ENCODE assay signal across 9 cellular contexts in genomic region chr17:78154903-78155811, GRCh38.
DNase-seq lines count a peak whose midpoint lies in the region; ATAC-seq lines count a peak whose summit lies in the region.
"Had no signal": no experiment of that assay in that cellular context is flagged by ENCODE, and none has a peak within 500 bp of the region (broad histone marks: within the 10 kb centered on the region; RNA-seq: fewer than 3 reads in every experiment).

No MANE protein-coding gene starts in this region.

- DNase-seq in central memory CD8-positive, alpha-beta T cell (ENCODE audit: low spot score in 2 of 2), result no peak
- DNase-seq in NCI-H146 (lab: John Stamatoyannopoulos, UW), result no peak
- no peak for DNase-seq in nucleus accumbens (lab: John Stamatoyannopoulos, UW)
- DNase-seq in foreskin melanocyte, result no peak
- no peak for DNase-seq in GM03348 (ENCODE audit: low spot score)
- DNase-seq: upper lobe of left lung had no signal

- peak overlapping the region; percentile 29 to 85 (median 70); a peak in 17 of 22 replicates for H3K27ac ChIP-seq in BLaER1 treated with 17β-estradiol and CSF1 and Interleukin-3, amounts not matched to agents 10 nM and 100 nM

- H3K4me3 Mint-ChIP-seq in central memory CD8-positive, alpha-beta T cell, result no peak overlapping the region

- H3K27me3 Mint-ChIP-seq in central memory CD8-positive, alpha-beta T cell, result no peaks in the 10 kb centered on the region

- no peaks in the 10 kb centered on the region; a peak in 1 of 22 replicates for H3K9me3 ChIP-seq in BLaER1 treated with 17β-estradiol and CSF1 and Interleukin-3, amounts not matched to agents 10 nM and 100 nM (replicated peaks in 1 of 11)
- H3K9me3 ChIP-seq: upper lobe of left lung had no signal

- H3K27ac Mint-ChIP-seq in central memory CD8-positive, alpha-beta T cell (ENCODE audit: low read depth), result peak overlapping the region; percentile 29

- H3K4me2 ChIP-seq in BLaER1 treated with 17β-estradiol and CSF1 and Interleukin-3, amounts not matched to agents 10 nM and 100 nM, result peak overlapping the region; percentile 27 to 87 (median 47); a peak in 21 of 22 replicates

- no peaks in the 10 kb centered on the region for H4K20me1 ChIP-seq in BLaER1 treated with 17β-estradiol and CSF1 and Interleukin-3, amounts not matched to agents 10 nM and 100 nM

- peaks cover 45 to 92% (median 63%) of the 10 kb centered on the region in 10 experiments for H3K4me1 ChIP-seq in BLaER1 treated with 17β-estradiol and CSF1 and Interleukin-3, amounts not matched to agents 10 nM and 100 nM

- no peaks in the 10 kb centered on the region for H3K27me3 ChIP-seq in BLaER1 treated with 17β-estradiol and CSF1 and Interleukin-3, amounts not matched to agents 10 nM and 100 nM
- H3K27me3 ChIP-seq: upper lobe of left lung had no signal

- peaks cover 2% of the 10 kb centered on the region for H3K36me3 Mint-ChIP-seq in central memory CD8-positive, alpha-beta T cell (ENCODE audit: insufficient read depth)

- H3K9me3 Mint-ChIP-seq in central memory CD8-positive, alpha-beta T cell, result no peaks in the 10 kb centered on the region

- ATAC-seq in GM19397 (IDR thresholded peaks at IDR 0.05; ENCODE audit: unreplicated experiment) (peak; percentile 49), HG03175 (IDR thresholded peaks at IDR 0.05; ENCODE audit: unreplicated experiment) (peak; percentile 61)
- peak; percentile 49 for ATAC-seq in central memory CD8-positive, alpha-beta T cell (replicated peaks; ENCODE audit: extremely low read depth, poor library complexity, severe bottlenecking)

- peak overlapping the region in 8 of 11 experiments; percentile 2 to 68 (median 37); a peak in 10 of 22 replicates for H3K9ac ChIP-seq in BLaER1 treated with 17β-estradiol and CSF1 and Interleukin-3, amounts not matched to agents 10 nM and 100 nM

- no peaks in the 10 kb centered on the region for H3K36me3 ChIP-seq in BLaER1 treated with 17β-estradiol and CSF1 and Interleukin-3, amounts not matched to agents 10 nM and 100 nM
- H3K36me3 ChIP-seq: upper lobe of left lung had no signal

- no peak overlapping the region for H3K4me3 ChIP-seq in BLaER1 treated with 17β-estradiol and CSF1 and Interleukin-3, amounts not matched to agents 10 nM and 100 nM
- H3K4me3 ChIP-seq: upper lobe of left lung had no signal

- no peaks in the 10 kb centered on the region for H3K4me1 Mint-ChIP-seq in central memory CD8-positive, alpha-beta T cell
